Comparison of ENCODE assay signal across 1 cellular context in genomic region chr10:89269822-89270483, GRCh38.
TF ChIP-seq lines count a peak whose summit lies in the region.

No MANE protein-coding gene starts in this region.

TF ChIP-seq in HepG2, 621 proteins besides CTCF, POLR2A, EP300 and RAD21 (continued from another document):
- peak; percentile 58; the same call in 1 of the 2 replicates for TF ChIP-seq ARID3A (IDR thresholded peaks at IDR 0.05; ENCODE audit: low read depth, low read length)
- peak; percentile 72 for TF ChIP-seq GATAD2A (CRISPR knock-in tag; IDR thresholded peaks at IDR 0.05)
- TF ChIP-seq ZFAT (CRISPR knock-in tag; conservative IDR thresholded peaks at IDR 0.05) = peak; percentile 87
- peak; percentile 14; the same call in 1 of the 2 replicates for TF ChIP-seq HNF1A (IDR thresholded peaks at IDR 0.05; ENCODE audit: low read depth)
- TF ChIP-seq HNF1A (CRISPR knock-in tag; IDR thresholded peaks at IDR 0.05; ENCODE audit: borderline replicate concordance) = no peak
- TF ChIP-seq ATAD3A (CRISPR knock-in tag; IDR thresholded peaks at IDR 0.05) = no peak
- TF ChIP-seq ZFX (CRISPR knock-in tag; IDR thresholded peaks at IDR 0.05; ENCODE audit: low read depth) = 0 out of 2 replicates have a peak, but pooled peaks have one; percentile 24
- peak; percentile 61; the same call in 1 of the 2 replicates for TF ChIP-seq ZNF331 (CRISPR knock-in tag; IDR thresholded peaks at IDR 0.05)
- TF ChIP-seq HNF4G (IDR thresholded peaks at IDR 0.05; ENCODE audit: borderline replicate concordance, low read depth, low read length) = peak; percentile 79
- no peak for TF ChIP-seq HNF4G (CRISPR knock-in tag; IDR thresholded peaks at IDR 0.05; ENCODE audit: borderline replicate concordance, low read depth)
- no peak for TF ChIP-seq TOE1 (CRISPR knock-in tag; IDR thresholded peaks at IDR 0.05)
- TF ChIP-seq RXRB (CRISPR knock-in tag; IDR thresholded peaks at IDR 0.05; ENCODE audit: borderline replicate concordance) = peak; percentile 100
- TF ChIP-seq THAP9 (CRISPR knock-in tag; IDR thresholded peaks at IDR 0.05; ENCODE audit: borderline replicate concordance) = no peak
- TF ChIP-seq NR2F6 (IDR thresholded peaks at IDR 0.05) = peak; percentile 51; the same call in 1 of the 2 replicates
- TF ChIP-seq NR2F6 (CRISPR knock-in tag; IDR thresholded peaks at IDR 0.05) = peak; percentile 30; the same call in 1 of the 2 replicates
- peak; percentile 39; the same call in 1 of the 2 replicates for TF ChIP-seq SOX5 (CRISPR knock-in tag; IDR thresholded peaks at IDR 0.05; ENCODE audit: borderline replicate concordance)
- peak; percentile 19; the same call in 1 of the 2 replicates for TF ChIP-seq PATZ1 (CRISPR knock-in tag; IDR thresholded peaks at IDR 0.05)
- TF ChIP-seq ZNF12 (CRISPR knock-in tag; IDR thresholded peaks at IDR 0.05) = no peak
- peak; percentile 23 for TF ChIP-seq TEAD3 (CRISPR knock-in tag; optimal IDR thresholded peaks at IDR 0.05; ENCODE audit: borderline replicate concordance)
- TF ChIP-seq TBX2 (CRISPR knock-in tag; IDR thresholded peaks at IDR 0.05; ENCODE audit: borderline replicate concordance) = peak; percentile 32; the same call in 1 of the 2 replicates
- peak; percentile 74 for TF ChIP-seq SKI (IDR thresholded peaks at IDR 0.05; ENCODE audit: partially characterized antibody)
- peak; percentile 56 for TF ChIP-seq TCF7 (IDR thresholded peaks at IDR 0.05; ENCODE audit: low read depth)
- TF ChIP-seq ZNF646 (CRISPR knock-in tag; IDR thresholded peaks at IDR 0.05) = 0 out of 2 replicates have a peak, but pooled peaks have one; percentile 50
- 0 out of 2 replicates have a peak, but pooled peaks have one; percentile 65 for TF ChIP-seq SMAD3 (CRISPR knock-in tag; IDR thresholded peaks at IDR 0.05)
- TF ChIP-seq THRA (CRISPR knock-in tag; IDR thresholded peaks at IDR 0.05; ENCODE audit: borderline replicate concordance) = 0 out of 2 replicates have a peak, but pooled peaks have one; percentile 23
- TF ChIP-seq MED1 (CRISPR knock-in tag; IDR thresholded peaks at IDR 0.05) = peak; percentile 46
- peak; percentile 85 for TF ChIP-seq ARID5B (CRISPR knock-in tag; IDR thresholded peaks at IDR 0.05)
- no peak for TF ChIP-seq ZNF737 (CRISPR knock-in tag; IDR thresholded peaks at IDR 0.05; ENCODE audit: borderline replicate concordance)
TF ChIP-seq in HepG2: peak in this region for 53.
